Comparison of ENCODE assay signal across 24 cellular contexts in genomic region chr2:174181368-174181767, GRCh38.
DNase-seq lines count a peak whose midpoint lies in the region; ATAC-seq, FAIRE-seq and TF ChIP-seq lines count a peak whose summit lies in the region.
"Had no signal": no experiment of that assay in that cellular context is flagged by ENCODE, and none has a peak within 500 bp of the region (broad histone marks: within the 10 kb centered on the region; RNA-seq: fewer than 3 reads in every experiment).

No MANE protein-coding gene starts in this region.

- FAIRE-seq in H54 (lab: Jason Lieb, UNC), result peak; percentile 58
- FAIRE-seq: A204.1, D721Med had no signal

- H3K27me3 Mint-ChIP-seq in activated naive CD8-positive, alpha-beta T cell treated with anti-CD3 and anti-CD28 coated beads for 36 hours, result no peaks in the 10 kb centered on the region
- H3K27me3 Mint-ChIP-seq in activated naive CD8-positive, alpha-beta T cell treated with anti-CD3 and anti-CD28 coated beads, Interleukin-2, amount 50 U/mL, for 24 hours, result no peaks in the 10 kb centered on the region
- H3K27me3 Mint-ChIP-seq in nephron progenitor cell (ENCODE audit: low read depth, poor library complexity), result no peaks in the 10 kb centered on the region
- H3K27me3 Mint-ChIP-seq: B cell, IgD-negative memory B cell had no signal

- peak overlapping the region; percentile 31 for H3K27ac Mint-ChIP-seq in activated naive CD8-positive, alpha-beta T cell treated with anti-CD3 and anti-CD28 coated beads for 36 hours
- no peak overlapping the region for H3K27ac Mint-ChIP-seq in activated naive CD8-positive, alpha-beta T cell treated with anti-CD3 and anti-CD28 coated beads, Interleukin-2, amount 50 U/mL, for 24 hours
- H3K27ac Mint-ChIP-seq in nephron progenitor cell, result peak overlapping the region; percentile 83
- H3K27ac Mint-ChIP-seq: B cell had no signal

- H3K4me1 ChIP-seq in SJSA1 (replicated peaks), result peaks cover 16% of the 10 kb centered on the region
- H3K4me1 ChIP-seq in Peyer's patch, result no peaks in the 10 kb centered on the region

- ATAC-seq in activated naive CD8-positive, alpha-beta T cell treated with anti-CD3 and anti-CD28 coated beads, Interleukin-2, amount 50 U/mL, for 24 hours, result no peak
- ATAC-seq: HCT116 had no signal

- TF ChIP-seq CTCF in nephron progenitor cell (IDR thresholded peaks at IDR 0.05) (no peak), Peyer's patch (IDR thresholded peaks at IDR 0.05) (no peak)

- 0 out of 2 replicates have a peak, but pooled peaks cover 10% of the 10 kb centered on the region for H3K36me3 ChIP-seq in SJSA1
- H3K36me3 ChIP-seq in Peyer's patch, result no peaks in the 10 kb centered on the region

- peaks cover 33% of the 10 kb centered on the region for H3K36me3 Mint-ChIP-seq in activated naive CD8-positive, alpha-beta T cell treated with anti-CD3 and anti-CD28 coated beads for 36 hours
- H3K36me3 Mint-ChIP-seq in activated naive CD8-positive, alpha-beta T cell treated with anti-CD3 and anti-CD28 coated beads, Interleukin-2, amount 50 U/mL, for 24 hours (ENCODE audit: low read depth), result peaks cover 28% of the 10 kb centered on the region
- H3K36me3 Mint-ChIP-seq in nephron progenitor cell (ENCODE audit: low read depth), result peaks cover 14% of the 10 kb centered on the region

- 0 out of 2 replicates have a peak overlapping the region, but pooled peaks have one; percentile 3 for H3K27ac ChIP-seq in SJSA1
- H3K27ac ChIP-seq in Peyer's patch, result no peak overlapping the region

- TF ChIP-seq POLR2A in H54 (IDR thresholded peaks at IDR 0.05; ENCODE audit: low read depth, low read length) (no peak), Peyer's patch (IDR thresholded peaks at IDR 0.05) (no peak)

- H3K9me3 ChIP-seq in SJSA1 (replicated peaks) (no peaks in the 10 kb centered on the region), Peyer's patch (no peaks in the 10 kb centered on the region)

- H3K27me3 ChIP-seq in SJSA1 (replicated peaks) (no peaks in the 10 kb centered on the region), Peyer's patch (no peaks in the 10 kb centered on the region)

- peaks cover 11% of the 10 kb centered on the region for H3K4me1 Mint-ChIP-seq in activated naive CD8-positive, alpha-beta T cell treated with anti-CD3 and anti-CD28 coated beads for 36 hours
- H3K4me1 Mint-ChIP-seq in activated naive CD8-positive, alpha-beta T cell treated with anti-CD3 and anti-CD28 coated beads, Interleukin-2, amount 50 U/mL, for 24 hours, result peaks cover 12% of the 10 kb centered on the region
- H3K4me1 Mint-ChIP-seq in nephron progenitor cell, result peaks cover 23% of the 10 kb centered on the region

- H3K9me3 Mint-ChIP-seq in activated naive CD8-positive, alpha-beta T cell treated with anti-CD3 and anti-CD28 coated beads for 36 hours, result no peaks in the 10 kb centered on the region
- peaks cover 5% of the 10 kb centered on the region for H3K9me3 Mint-ChIP-seq in activated naive CD8-positive, alpha-beta T cell treated with anti-CD3 and anti-CD28 coated beads, Interleukin-2, amount 50 U/mL, for 24 hours
- no peaks in the 10 kb centered on the region for H3K9me3 Mint-ChIP-seq in nephron progenitor cell
- H3K9me3 Mint-ChIP-seq: CD14-positive monocyte had no signal

- no peak overlapping the region for H3K4me3 Mint-ChIP-seq in activated naive CD8-positive, alpha-beta T cell treated with anti-CD3 and anti-CD28 coated beads for 36 hours
- no peak overlapping the region for H3K4me3 Mint-ChIP-seq in activated naive CD8-positive, alpha-beta T cell treated with anti-CD3 and anti-CD28 coated beads, Interleukin-2, amount 50 U/mL, for 24 hours
- H3K4me3 Mint-ChIP-seq in nephron progenitor cell, result no peak overlapping the region
- H3K4me3 Mint-ChIP-seq: B cell, CD14-positive monocyte, IgD-negative memory B cell had no signal

- no peak overlapping the region for H3K4me3 ChIP-seq in SJSA1
- H3K4me3 ChIP-seq in Peyer's patch, result no peak overlapping the region

- DNase-seq in activated naive CD8-positive, alpha-beta T cell treated with anti-CD3 and anti-CD28 coated beads for 36 hours, result no peak
- DNase-seq in activated naive CD8-positive, alpha-beta T cell treated with anti-CD3 and anti-CD28 coated beads, Interleukin-2, amount 50 U/mL, for 24 hours, result no peak
- no peak for DNase-seq in H54 (ENCODE audit: insufficient read length, low spot score)
- DNase-seq in SJSA1 (ENCODE audit: low read depth in 1 of 2, low spot score in 2 of 2), result no peak
- no peak for DNase-seq in nephron progenitor cell
- no peak for DNase-seq in COLO829 (ENCODE audit: low spot score)
- no peak for DNase-seq in GOT3 (lab: John Stamatoyannopoulos, UW)
- no peak for DNase-seq in Peyer's patch
- DNase-seq: DMS79, Karpas-422, NCI-H1105 treated with DMSO at 0.1 percent for 48 hours, NCI-H2081, NCI-H2171, NCI-H345, NCI-H524, NCI-H82, OCI-M1, Right ventricle myocardium superior had no signal
